In genomic region chr7:95089414-95089813, GRCh38 we compare ENCODE assay signal across 21 cellular contexts.
DNase-seq lines count a peak whose midpoint lies in the region; ATAC-seq and TF ChIP-seq lines count a peak whose summit lies in the region.
"Had no signal": no experiment of that assay in that cellular context is flagged by ENCODE, and none has a peak within 500 bp of the region (broad histone marks: within the 10 kb centered on the region; RNA-seq: fewer than 3 reads in every experiment).

No MANE protein-coding gene starts in this region.

- intact Hi-C loops in mammary epithelial cell (cut with micrococcal nuclease), result no loop called here

- TF ChIP-seq CTCF in endodermal cell (conservative IDR thresholded peaks at IDR 0.05), result no peak
- TF ChIP-seq CTCF in mesothelial cell of epicardium (IDR thresholded peaks at IDR 0.05; ENCODE audit: unreplicated experiment), result no peak
- no peak for TF ChIP-seq CTCF in mammary epithelial cell (conservative IDR thresholded peaks at IDR 0.05 in 1 of 2, IDR thresholded peaks at IDR 0.05 in 1 of 2; ENCODE audit: extremely low read depth in 1 of 2, insufficient read depth in 1 of 2, low read depth in 1 of 2, low read length in 2 of 2)

- H3K4me1 ChIP-seq in endodermal cell (ENCODE audit: control insufficient read depth, insufficient read depth, low read length) (peaks cover 4% of the 10 kb centered on the region), mammary epithelial cell (ENCODE audit: insufficient read depth, low read length) (no peaks in the 10 kb centered on the region)
- H3K4me1 ChIP-seq: BE2C had no signal

- H3K9me3 Mint-ChIP-seq in endodermal cell (no peaks in the 10 kb centered on the region), mesothelial cell of epicardium (no peaks in the 10 kb centered on the region)
- H3K9me3 Mint-ChIP-seq: CD4-positive, alpha-beta T cell; CD8-positive, alpha-beta memory T cell; GM23338; H9 had no signal

- no peaks in the 10 kb centered on the region for H3K79me2 ChIP-seq in mammary epithelial cell (ENCODE audit: insufficient read depth, low read length)

- BruUV-seq in mammary epithelial cell (replicated peaks; lab: Mats Ljungman, UMichigan), result no TSS peak

- H3K27me3 ChIP-seq in endodermal cell (ENCODE audit: control insufficient read depth, insufficient read depth, low read length, poor library complexity, severe bottlenecking) (no peaks in the 10 kb centered on the region), mammary epithelial cell (ENCODE audit: insufficient read depth, low read length) (peaks cover 2% of the 10 kb centered on the region)
- H3K27me3 ChIP-seq: BE2C; BLaER1 treated with 17β-estradiol and CSF1 and Interleukin-3, amounts not matched to agents 10 nM and 100 nM had no signal

- H3K4me1 Mint-ChIP-seq in endodermal cell (peaks cover 12% of the 10 kb centered on the region), mesothelial cell of epicardium (peaks cover 31% of the 10 kb centered on the region)
- H3K4me1 Mint-ChIP-seq: CD14-positive monocyte; CD8-positive, alpha-beta memory T cell had no signal

- H2AFZ ChIP-seq in mammary epithelial cell (ENCODE audit: low read depth, low read length), result no peak overlapping the region
- H2AFZ ChIP-seq: GM23338 had no signal

- H3K36me3 Mint-ChIP-seq in endodermal cell (ENCODE audit: low read depth) (no peaks in the 10 kb centered on the region), mesothelial cell of epicardium (peaks cover 2% of the 10 kb centered on the region)
- H3K36me3 Mint-ChIP-seq: CD14-positive monocyte; CD8-positive, alpha-beta memory T cell had no signal

- no peaks in the 10 kb centered on the region for H3K36me3 ChIP-seq in endodermal cell (ENCODE audit: control insufficient read depth, insufficient read depth, low read length)
- H3K36me3 ChIP-seq in mammary epithelial cell (ENCODE audit: insufficient read depth, low read length), result no peaks in the 10 kb centered on the region
- H3K36me3 ChIP-seq: BE2C; BLaER1 treated with 17β-estradiol and CSF1 and Interleukin-3, amounts not matched to agents 10 nM and 100 nM had no signal

- CTCF ChIA-PET in mammary epithelial cell (lab: Charles Lee; ENCODE audit: low non-redundant PET), result no interaction called here

- no peak overlapping the region for H3K4me3 ChIP-seq in endodermal cell (ENCODE audit: low read length)
- no peak overlapping the region for H3K4me3 ChIP-seq in mammary epithelial cell (replicated peaks in 1 of 3; ENCODE audit: insufficient read depth in 1 of 3, low read depth in 2 of 3, low read length in 3 of 3)
- H3K4me3 ChIP-seq: BLaER1 treated with 17β-estradiol and CSF1 and Interleukin-3, amounts not matched to agents 10 nM and 100 nM; GM12878; GM23338 had no signal

- no peaks in the 10 kb centered on the region for H4K20me1 ChIP-seq in mammary epithelial cell (ENCODE audit: insufficient read depth, low read length)
- H4K20me1 ChIP-seq: BLaER1 treated with 17β-estradiol and CSF1 and Interleukin-3, amounts not matched to agents 10 nM and 100 nM had no signal

- no peak overlapping the region for H3K4me3 Mint-ChIP-seq in endodermal cell
- H3K4me3 Mint-ChIP-seq in mesothelial cell of epicardium, result no peak overlapping the region
- H3K4me3 Mint-ChIP-seq: CD14-positive monocyte; CD4-positive, alpha-beta T cell; CD8-positive, alpha-beta memory T cell; GM23338; H9 had no signal

- DNase-seq in NCI-H82 (lab: John Stamatoyannopoulos, UW) (peak; percentile 10), NCI-H82 treated with DMSO at 0.1 percent for 48 hours (lab: John Stamatoyannopoulos, UW; ENCODE audit: unreplicated experiment) (no peak), endodermal cell (peak; percentile 51), mesothelial cell of epicardium (ENCODE audit: low spot score in 2 of 2, unreplicated experiment in 2 of 2) (no peak), mammary epithelial cell (no peak), AML-193 (lab: John Stamatoyannopoulos, UW) (no peak)
- DNase-seq: BE2C; CD4-positive, alpha-beta T cell; CD8-positive, alpha-beta memory T cell; DMS 273 treated with DMSO at 0.1 percent for 48 hours; DMS79; EL; GDM1; H9 had no signal

- WGBS in endodermal cell (ENCODE audit: insufficient coverage in 1 of 2, insufficient read length in 1 of 2), 2 experiments, result 71 to 82% methylated on average over 1 to 2 of the region's 3 CpGs
- 53% methylated on average over 3 of the region's 3 CpGs for WGBS in mammary epithelial cell (ENCODE audit: low coverage, missing lambda C conversion rate)

- no peak overlapping the region for H3K4me2 ChIP-seq in mammary epithelial cell (ENCODE audit: insufficient read depth, low read depth, low read length)
- H3K4me2 ChIP-seq: BLaER1 treated with 17β-estradiol and CSF1 and Interleukin-3, amounts not matched to agents 10 nM and 100 nM; GM23338 had no signal

- no peaks in the 10 kb centered on the region for H3K9me3 ChIP-seq in endodermal cell (ENCODE audit: control insufficient read depth, low read length)
- no peaks in the 10 kb centered on the region for H3K9me3 ChIP-seq in mammary epithelial cell (replicated peaks; ENCODE audit: insufficient read depth, low read length)
- H3K9me3 ChIP-seq: BE2C; BLaER1 treated with 17β-estradiol and CSF1 and Interleukin-3, amounts not matched to agents 10 nM and 100 nM had no signal

- H3K27ac ChIP-seq in endodermal cell (ENCODE audit: low read depth, low read length) (no peak overlapping the region), mammary epithelial cell (ENCODE audit: insufficient read depth, low read depth, low read length) (no peak overlapping the region)
- H3K27ac ChIP-seq: 22Rv1; BLaER1 treated with 17β-estradiol and CSF1 and Interleukin-3, amounts not matched to agents 10 nM and 100 nM had no signal

- in situ Hi-C loops in mammary epithelial cell (cut with MboI; ENCODE audit: low sequenced_read_pairs in 2 of 2), result no loop called here

- no peak for ATAC-seq in GM18519 (IDR thresholded peaks at IDR 0.05; ENCODE audit: low FRiP score, unreplicated experiment)
- ATAC-seq: GM12878, GM23338, HCT116 had no signal

- H3K27me3 Mint-ChIP-seq in endodermal cell (ENCODE audit: insufficient read depth) (no peaks in the 10 kb centered on the region), mesothelial cell of epicardium (ENCODE audit: low read depth) (no peaks in the 10 kb centered on the region)
- H3K27me3 Mint-ChIP-seq: CD4-positive, alpha-beta T cell; CD8-positive, alpha-beta memory T cell had no signal

- H3K9ac ChIP-seq in endodermal cell (ENCODE audit: extremely low read depth, low read length, poor library complexity, severe bottlenecking), result no peak overlapping the region
- no peak overlapping the region for H3K9ac ChIP-seq in mammary epithelial cell (ENCODE audit: insufficient read depth, low read length)
- H3K9ac ChIP-seq: BLaER1 treated with 17β-estradiol and CSF1 and Interleukin-3, amounts not matched to agents 10 nM and 100 nM had no signal

- dilution Hi-C loops in mammary epithelial cell (cut with HindIII; ENCODE audit: low sequenced_read_pairs), result no loop called here

- no peak overlapping the region for H3K27ac Mint-ChIP-seq in endodermal cell
- H3K27ac Mint-ChIP-seq in mesothelial cell of epicardium, result peak overlapping the region; percentile 25
- H3K27ac Mint-ChIP-seq: CD14-positive monocyte; CD4-positive, alpha-beta T cell; CD8-positive, alpha-beta memory T cell; GM23338; H9 had no signal

Comparison
In these comparisons a context has a peak if more than half of its experiments do, and no peak if none do; other contexts are left out.
1. DNase-seq: peak in NCI-H82 (single experiment) and endodermal cell (single experiment); none in NCI-H82 treated with DMSO at 0.1 percent for 48 hours (single experiment), mesothelial cell of epicardium (0 of 2), mammary epithelial cell (single experiment) and AML-193 (0 of 2).